ENCODE assay signal across 8 cellular contexts in genomic region chr14:76937181-76938091, GRCh38.
DNase-seq lines count a peak whose midpoint lies in the region; ATAC-seq, FAIRE-seq and TF ChIP-seq lines count a peak whose summit lies in the region.

No MANE protein-coding gene starts in this region.

- no peaks in the 10 kb centered on the region for H3K4me1 ChIP-seq in endodermal cell (ENCODE audit: control insufficient read depth, insufficient read depth, low read length)

- H3F3A ChIP-seq in neural cell (ENCODE audit: insufficient read depth, low read length, poor library complexity, severe bottlenecking), result no peaks in the 10 kb centered on the region

- no peak for ATAC-seq in GM21367 (IDR thresholded peaks at IDR 0.05; ENCODE audit: unreplicated experiment)

- H3K4me3 ChIP-seq in endodermal cell (ENCODE audit: low read length) (no peak overlapping the region), neural cell (ENCODE audit: low read length) (peak overlapping the region; percentile 40)

- H3K9ac ChIP-seq in endodermal cell (ENCODE audit: extremely low read depth, low read length, poor library complexity, severe bottlenecking) (no peak overlapping the region), neural cell (ENCODE audit: low read length) (peak overlapping the region; percentile 64)

- no peaks in the 10 kb centered on the region for H3K79me2 ChIP-seq in neural cell (replicated peaks; ENCODE audit: insufficient read depth, low read length)

- peak overlapping the region; percentile 21 for H3K4me2 ChIP-seq in neural cell (ENCODE audit: low read length)

- H3K9me3 ChIP-seq in endodermal cell (ENCODE audit: control insufficient read depth, low read length) (no peaks in the 10 kb centered on the region), neural cell (ENCODE audit: low read length) (no peaks in the 10 kb centered on the region)

- H3K27me3 Mint-ChIP-seq in endodermal cell (ENCODE audit: insufficient read depth), result no peaks in the 10 kb centered on the region

- H3K4me3 Mint-ChIP-seq in endodermal cell, result no peak overlapping the region

- H3K9me2 ChIP-seq in neural cell (ENCODE audit: insufficient read depth, low read length), result no peaks in the 10 kb centered on the region

- TF ChIP-seq POLR2A in GM12892 (IDR thresholded peaks at IDR 0.05; ENCODE audit: low read depth, low read length), result no peak

- DNase-seq in DMS 273 treated with DMSO at 0.1 percent for 48 hours (lab: John Stamatoyannopoulos, UW), result peak; percentile 86
- peak; percentile 86 for DNase-seq in NCI-H2227 treated with DMSO at 0.1 percent for 48 hours (lab: John Stamatoyannopoulos, UW)
- DNase-seq in endodermal cell, result peak; percentile 83
- DNase-seq in central memory CD4-positive, alpha-beta T cell, result no peak
- no peak for DNase-seq in SW 1271 (lab: John Stamatoyannopoulos, UW)
- DNase-seq in GM12892 (ENCODE audit: insufficient read length), result no peak

- H3K36me3 ChIP-seq in endodermal cell (ENCODE audit: control insufficient read depth, insufficient read depth, low read length), result no peaks in the 10 kb centered on the region
- no peaks in the 10 kb centered on the region for H3K36me3 ChIP-seq in neural cell (ENCODE audit: insufficient read depth, low read length)

- H3K36me3 Mint-ChIP-seq in endodermal cell (ENCODE audit: low read depth), result no peaks in the 10 kb centered on the region

- H3K27me3 ChIP-seq in endodermal cell (ENCODE audit: control insufficient read depth, insufficient read depth, low read length, poor library complexity, severe bottlenecking) (no peaks in the 10 kb centered on the region), neural cell (ENCODE audit: insufficient read depth, low read depth, low read length) (no peaks in the 10 kb centered on the region)

- H3K4me1 Mint-ChIP-seq in endodermal cell, result peaks cover 2% of the 10 kb centered on the region

- H3K27ac ChIP-seq in endodermal cell (ENCODE audit: low read depth, low read length), result peak overlapping the region; percentile 32
- H3K27ac ChIP-seq in neural cell (ENCODE audit: low read length), result peak overlapping the region; percentile 89

- TF ChIP-seq EP300 in neural cell (conservative IDR thresholded peaks at IDR 0.05; ENCODE audit: poor library complexity, severe bottlenecking), result peak; percentile 67

- WGBS in endodermal cell (ENCODE audit: insufficient coverage in 1 of 2, insufficient read length in 1 of 2), 2 experiments, result 71 to 81% methylated on average over 9 to 15 of the region's 15 CpGs

- no peaks in the 10 kb centered on the region for H3K9me3 Mint-ChIP-seq in endodermal cell

- H3K27ac Mint-ChIP-seq in endodermal cell, result no peak overlapping the region

- TF ChIP-seq RAD21 in neural cell (conservative IDR thresholded peaks at IDR 0.05), result peak; percentile 55

- TF ChIP-seq CTCF in endodermal cell (conservative IDR thresholded peaks at IDR 0.05) (no peak), neural cell (IDR thresholded peaks at IDR 0.05; ENCODE audit: poor library complexity, severe bottlenecking) (no peak)

- no peak for FAIRE-seq in GM12892 (lab: Jason Lieb, UNC)

- H2AFZ ChIP-seq in neural cell (ENCODE audit: low read depth, low read length), result no peak overlapping the region

- H4K20me1 ChIP-seq in neural cell (ENCODE audit: insufficient read depth), result no peaks in the 10 kb centered on the region

TF ChIP-seq in neural cell, 6 proteins besides CTCF, POLR2A, EP300 and RAD21:
- TF ChIP-seq TAF1 (IDR thresholded peaks at IDR 0.05; ENCODE audit: low read depth) (no peak), EZH2 (IDR thresholded peaks at IDR 0.05; ENCODE audit: borderline replicate concordance, insufficient read depth, low read length, poor library complexity, severe bottlenecking) (no peak), POLR2AphosphoS5 (IDR thresholded peaks at IDR 0.05) (peak; percentile 52), REST (IDR thresholded peaks at IDR 0.05; ENCODE audit: borderline replicate concordance) (peak; percentile 66), MXI1 (conservative IDR thresholded peaks at IDR 0.05; ENCODE audit: poor library complexity, severe bottlenecking) (peak; percentile 28), SMC3 (conservative IDR thresholded peaks at IDR 0.05; ENCODE audit: poor library complexity) (peak; percentile 47)

Comparison
In these comparisons a context has a peak if more than half of its experiments do, and no peak if none do; other contexts are left out.
1. DNase-seq: peak in DMS 273 treated with DMSO at 0.1 percent for 48 hours (single experiment), NCI-H2227 treated with DMSO at 0.1 percent for 48 hours (single experiment) and endodermal cell (single experiment); none in central memory CD4-positive, alpha-beta T cell (single experiment), SW 1271 (0 of 2) and GM12892 (single experiment).